Comparison of ENCODE assay signal across 7 cellular contexts in the genomic region with DNA sequence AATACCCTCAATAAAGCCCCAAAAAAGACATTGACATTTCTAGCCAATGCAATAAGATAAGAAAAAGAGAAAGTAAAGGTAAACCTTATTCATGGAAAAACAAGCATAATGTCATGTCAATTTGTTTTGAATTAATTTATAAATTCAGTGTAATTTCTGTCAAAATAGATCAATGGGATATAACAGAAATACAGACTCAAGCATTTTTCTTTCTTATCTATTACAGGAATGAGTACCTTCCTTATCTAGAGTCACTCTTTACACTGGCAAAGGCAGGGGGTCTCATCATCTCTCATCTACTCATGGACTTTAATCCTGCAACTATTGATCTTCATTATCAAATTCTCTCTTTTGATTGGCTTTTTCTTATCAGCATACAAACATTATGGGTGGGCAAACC.
"Had no signal": no experiment of that assay in that cellular context is flagged by ENCODE, and none has a peak within 500 bp of the region (broad histone marks: within the 10 kb centered on the region; RNA-seq: fewer than 3 reads in every experiment).

No MANE protein-coding gene starts in this region.

- ATAC-seq: K562 had no signal

- H3K4me2 ChIP-seq: KMS-11 had no signal

- FAIRE-seq: HTR-8/SVneo, K562 had no signal

- DNase-seq: IMR-90, KBM-7, KG1 had no signal

- H3K9ac ChIP-seq: KMS-11 had no signal

- H3K27ac ChIP-seq: HL-60, KMS-11 had no signal

- H3K4me3 ChIP-seq: K562 had no signal
